Comparison of ENCODE assay signal across 12 cellular contexts in genomic region chr3:55329849-55330248, GRCh38.
DNase-seq lines count a peak whose midpoint lies in the region; ATAC-seq and TF ChIP-seq lines count a peak whose summit lies in the region.
"Had no signal": no experiment of that assay in that cellular context is flagged by ENCODE, and none has a peak within 500 bp of the region (broad histone marks: within the 10 kb centered on the region; RNA-seq: fewer than 3 reads in every experiment).

No MANE protein-coding gene starts in this region.

- no peak overlapping the region for H3K4me3 Mint-ChIP-seq in activated CD4-positive, alpha-beta T cell treated with anti-CD3 and anti-CD28 coated beads, Interleukin-2, amount 10 ng/mL, durations not matched to agents 7 days and 5 days
- no peak overlapping the region for H3K4me3 Mint-ChIP-seq in activated CD4-positive, alpha-beta T cell treated with anti-CD3 and anti-CD28 coated beads, Interleukin-2, amount 10 ng/mL, durations not matched to agents 24 days and 14 days

- intact Hi-C loops in PC-3 (cut with micrococcal nuclease) = loop anchor here (1.0 to 2.0 kb wide), 5 partner anchors 32 to 157 kb away; partner anchors contain the start of gene WNT5A
- intact Hi-C loops in activated CD4-positive, alpha-beta T cell treated with anti-CD3 and anti-CD28 coated beads, Interleukin-2, amount 10 ng/mL, durations not matched to agents 24 days and 14 days (cut with micrococcal nuclease) = no loop called here
- intact Hi-C loops in ovary (cut with DNase I) = loop anchor here in 1 of 4 donors (5.0 kb wide), 1 partner anchor 612 kb away; no protein-coding TSS in a partner anchor

- H3K27me3 Mint-ChIP-seq in activated CD4-positive, alpha-beta T cell treated with anti-CD3 and anti-CD28 coated beads, Interleukin-2, amount 10 ng/mL, durations not matched to agents 7 days and 5 days = no peaks in the 10 kb centered on the region
- H3K27me3 Mint-ChIP-seq in activated CD4-positive, alpha-beta T cell treated with anti-CD3 and anti-CD28 coated beads, Interleukin-2, amount 10 ng/mL, durations not matched to agents 24 days and 14 days = no peaks in the 10 kb centered on the region

- no peak overlapping the region for H2AFZ ChIP-seq in PC-3 (ENCODE audit: low read length)
- no peak overlapping the region for H2AFZ ChIP-seq in osteoblast (ENCODE audit: low read length)
- H2AFZ ChIP-seq: parathyroid adenoma had no signal

- peaks cover 5% of the 10 kb centered on the region for H3K9me3 Mint-ChIP-seq in activated CD4-positive, alpha-beta T cell treated with anti-CD3 and anti-CD28 coated beads, Interleukin-2, amount 10 ng/mL, durations not matched to agents 7 days and 5 days
- H3K9me3 Mint-ChIP-seq in activated CD4-positive, alpha-beta T cell treated with anti-CD3 and anti-CD28 coated beads, Interleukin-2, amount 10 ng/mL, durations not matched to agents 24 days and 14 days = peaks cover 10% of the 10 kb centered on the region

- BruUV-seq in PC-3 (replicated peaks; lab: Mats Ljungman, UMichigan) = no TSS peak

- H3K27me3 ChIP-seq in PC-3 (ENCODE audit: low read length) = no peaks in the 10 kb centered on the region
- no peaks in the 10 kb centered on the region for H3K27me3 ChIP-seq in osteoblast (ENCODE audit: insufficient read depth, low read length)
- H3K27me3 ChIP-seq in ovary = no peaks in the 10 kb centered on the region
- H3K27me3 ChIP-seq: testis had no signal

- POLR2A ChIA-PET in PC-3 (lab: Charles Lee; ENCODE audit: unreplicated experiment) = no interaction called here
- POLR2A ChIA-PET in activated CD4-positive, alpha-beta T cell treated with anti-CD3 and anti-CD28 coated beads, Interleukin-2, amount 10 ng/mL, durations not matched to agents 7 days and 5 days (lab: Charles Lee) = no interaction called here

- in situ Hi-C loops in Caki2 (cut with HindIII; ENCODE audit: low pct_unique_long_range_greater_than_20kb, low sequenced_read_pairs) = no loop called here

- TF ChIP-seq POLR2A in ovary (IDR thresholded peaks at IDR 0.05) = no peak

- no peaks in the 10 kb centered on the region for H3K36me3 ChIP-seq in PC-3 (ENCODE audit: low read depth, low read length)
- no peaks in the 10 kb centered on the region for H3K36me3 ChIP-seq in osteoblast (ENCODE audit: insufficient read depth, low read length)
- no peaks in the 10 kb centered on the region for H3K36me3 ChIP-seq in ovary

- H4K20me1 ChIP-seq in PC-3 (ENCODE audit: low read length) (no peaks in the 10 kb centered on the region), osteoblast (ENCODE audit: insufficient read depth, low read length) (no peaks in the 10 kb centered on the region)

- H3K79me2 ChIP-seq in PC-3 (ENCODE audit: low read length) (no peaks in the 10 kb centered on the region), osteoblast (ENCODE audit: insufficient read depth, low read length) (peaks cover 2% of the 10 kb centered on the region)
- H3K79me2 ChIP-seq: parathyroid adenoma had no signal

- peak overlapping the region; percentile 79 for H3K27ac ChIP-seq in PC-3 (ENCODE audit: low read length)
- peak overlapping the region; percentile 98 for H3K27ac ChIP-seq in osteoblast (ENCODE audit: low read depth, low read length)
- no peak overlapping the region for H3K27ac ChIP-seq in ovary
- H3K27ac ChIP-seq: parathyroid adenoma, testis had no signal

- WGBS in ovary, 3 donors = 82 to 94% (median 88%) methylated on average over 1 of the region's 1 CpG

- H3K4me1 Mint-ChIP-seq in activated CD4-positive, alpha-beta T cell treated with anti-CD3 and anti-CD28 coated beads, Interleukin-2, amount 10 ng/mL, durations not matched to agents 7 days and 5 days = no peaks in the 10 kb centered on the region
- no peaks in the 10 kb centered on the region for H3K4me1 Mint-ChIP-seq in activated CD4-positive, alpha-beta T cell treated with anti-CD3 and anti-CD28 coated beads, Interleukin-2, amount 10 ng/mL, durations not matched to agents 24 days and 14 days

- H3K4me2 ChIP-seq in PC-3 (ENCODE audit: low read length) (peak overlapping the region; percentile 69), osteoblast (ENCODE audit: insufficient read depth, low read length) (peak overlapping the region; percentile 78)

- no peaks in the 10 kb centered on the region for H3K9me3 ChIP-seq in PC-3 (ENCODE audit: low read length)
- H3K9me3 ChIP-seq in osteoblast (ENCODE audit: low read depth, low read length) = no peaks in the 10 kb centered on the region
- no peaks in the 10 kb centered on the region for H3K9me3 ChIP-seq in ovary
- H3K9me3 ChIP-seq: testis had no signal

- peak; percentile 46 for DNase-seq in Caki2 (ENCODE audit: low read depth)
- DNase-seq in PC-3 = peak; percentile 78
- DNase-seq in osteoblast (ENCODE audit: insufficient read length, low spot score, missing footprints) = peak; percentile 68
- DNase-seq in activated CD4-positive, alpha-beta T cell treated with anti-CD3 and anti-CD28 coated beads, Interleukin-2, amount 10 ng/mL, durations not matched to agents 7 days and 5 days = no peak
- no peak for DNase-seq in activated CD4-positive, alpha-beta T cell treated with anti-CD3 and anti-CD28 coated beads, Interleukin-2, amount 10 ng/mL, durations not matched to agents 24 days and 14 days
- no peak for DNase-seq in GF-D8 (lab: John Stamatoyannopoulos, UW)
- no peak for DNase-seq in ovary
- DNase-seq: activated CD8-positive, alpha-beta memory T cell treated with anti-CD3 and anti-CD28 coated beads for 24 hours; NCI-H1694; testis had no signal

- H3K9me2 ChIP-seq in PC-3 (replicated peaks; ENCODE audit: low read length) = no peaks in the 10 kb centered on the region

- no peaks in the 10 kb centered on the region for H3K36me3 Mint-ChIP-seq in activated CD4-positive, alpha-beta T cell treated with anti-CD3 and anti-CD28 coated beads, Interleukin-2, amount 10 ng/mL, durations not matched to agents 7 days and 5 days (ENCODE audit: low read depth)
- H3K36me3 Mint-ChIP-seq in activated CD4-positive, alpha-beta T cell treated with anti-CD3 and anti-CD28 coated beads, Interleukin-2, amount 10 ng/mL, durations not matched to agents 24 days and 14 days (ENCODE audit: low read depth) = no peaks in the 10 kb centered on the region

- TF ChIP-seq EP300 in ovary (IDR thresholded peaks at IDR 0.05) = no peak

- no peak overlapping the region for H3K27ac Mint-ChIP-seq in activated CD4-positive, alpha-beta T cell treated with anti-CD3 and anti-CD28 coated beads, Interleukin-2, amount 10 ng/mL, durations not matched to agents 7 days and 5 days
- no peak overlapping the region for H3K27ac Mint-ChIP-seq in activated CD4-positive, alpha-beta T cell treated with anti-CD3 and anti-CD28 coated beads, Interleukin-2, amount 10 ng/mL, durations not matched to agents 24 days and 14 days

- CTCF ChIA-PET in PC-3 (lab: Charles Lee) = no interaction called here
- CTCF ChIA-PET in activated CD4-positive, alpha-beta T cell treated with anti-CD3 and anti-CD28 coated beads, Interleukin-2, amount 10 ng/mL, durations not matched to agents 7 days and 5 days (lab: Charles Lee) = interaction anchor here (0.7 kb wide), 1 partner anchor 1304 kb away, joined by 3 read pairs; no protein-coding TSS in a partner anchor

- H3K4me3 ChIP-seq in PC-3 (ENCODE audit: low read length) (peak overlapping the region; percentile 17; the same call in 1 of the 2 replicates), osteoblast (ENCODE audit: insufficient read depth, low read length) (no peak overlapping the region), ovary (no peak overlapping the region)
- H3K4me3 ChIP-seq: testis had no signal

- peak; percentile 66 for ATAC-seq in PC-3
- peak; percentile 75 for ATAC-seq in esophagus mucosa

- H3K4me1 ChIP-seq in PC-3 (ENCODE audit: insufficient read depth, low read length) (peaks cover 19% of the 10 kb centered on the region), osteoblast (ENCODE audit: insufficient read depth, low read length) (peaks cover 66% of the 10 kb centered on the region), ovary (ENCODE audit: insufficient read depth) (no peaks in the 10 kb centered on the region)
- H3K4me1 ChIP-seq: parathyroid adenoma had no signal

- H3F3A ChIP-seq in PC-3 (ENCODE audit: low read length, unreplicated experiment) = no peaks in the 10 kb centered on the region

- peak overlapping the region; percentile 37 for H3K9ac ChIP-seq in PC-3 (ENCODE audit: low read length)
- H3K9ac ChIP-seq: parathyroid adenoma had no signal

- no peak for TF ChIP-seq CTCF in PC-3 (conservative IDR thresholded peaks at IDR 0.05; ENCODE audit: low read depth, low read length)
- no peak for TF ChIP-seq CTCF in osteoblast (IDR thresholded peaks at IDR 0.05; ENCODE audit: extremely low read depth, low read depth, low read length)
- no peak for TF ChIP-seq CTCF in ovary (IDR thresholded peaks at IDR 0.05)

Comparison
In these comparisons a context has a peak if more than half of its experiments do, and no peak if none do; other contexts are left out.
1. DNase-seq: peak in Caki2 (single experiment), PC-3 (single experiment) and osteoblast (single experiment); none in activated CD4-positive, alpha-beta T cell treated with anti-CD3 and anti-CD28 coated beads, Interleukin-2, amount 10 ng/mL, durations not matched to agents 7 days and 5 days (single experiment), activated CD4-positive, alpha-beta T cell treated with anti-CD3 and anti-CD28 coated beads, Interleukin-2, amount 10 ng/mL, durations not matched to agents 24 days and 14 days (single experiment), GF-D8 (single experiment) and ovary (0 of 5).
2. H3K27ac ChIP-seq: peak in PC-3 (single experiment) and osteoblast (single experiment); none in ovary (0 of 2).